ENCODE assay signal across 8 cellular contexts in the genomic region with DNA sequence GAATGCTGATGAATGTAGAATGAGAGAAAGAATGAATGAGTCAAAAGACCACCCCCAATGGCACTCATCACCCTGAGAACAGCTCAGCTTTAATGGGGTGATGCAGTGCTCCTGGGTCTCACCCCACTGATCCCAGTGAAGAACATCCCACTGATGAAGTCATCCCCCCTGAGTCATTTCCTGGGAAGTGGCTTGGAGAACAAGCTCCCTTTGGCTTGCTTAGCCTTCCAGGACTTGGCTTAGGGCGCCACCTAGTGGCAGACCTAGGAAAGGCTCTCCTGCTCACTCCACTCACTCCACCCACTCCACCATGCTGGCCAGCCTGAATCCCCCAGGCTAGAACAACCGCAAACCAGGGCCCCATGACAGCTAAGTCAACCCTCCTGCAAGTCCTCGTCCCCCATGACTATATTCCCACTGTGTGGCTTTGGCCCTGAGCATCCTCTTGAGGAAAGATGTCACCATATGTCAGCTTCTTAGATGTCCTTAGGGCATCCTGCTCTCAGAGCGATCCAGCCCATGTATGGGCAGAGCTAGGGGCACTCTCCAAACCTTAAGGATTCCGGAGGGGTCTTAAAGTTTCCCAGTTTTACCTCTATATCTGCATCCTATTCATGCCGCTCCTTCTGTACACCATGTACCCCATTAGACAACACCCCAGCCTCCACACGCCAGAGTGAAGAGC. TPM values are rescaled to one million over a fixed set of nuclear protein-coding genes. Genes with fewer than 3 reads are reported as not detected.
DNase-seq lines count a peak whose midpoint lies in the region; ATAC-seq and TF ChIP-seq lines count a peak whose summit lies in the region.

No MANE protein-coding gene starts in this region.

- TF ChIP-seq EP300 in esophagus muscularis mucosa (IDR thresholded peaks at IDR 0.05): no peak

- ATAC-seq in naive thymus-derived CD8-positive, alpha-beta T cell: no peak
- peak; percentile 66 for ATAC-seq in stimulated activated memory B cell treated with anti-CD40 and anti-IgM and Interleukin-4, amounts not matched to agents 10 μg/mL and 1 μg/mL and 100 μg/mL, for 72 hours
- ATAC-seq in HG03565 (IDR thresholded peaks at IDR 0.05; ENCODE audit: unreplicated experiment): no peak

- no peaks in the 10 kb centered on the region for H3K79me2 ChIP-seq in KMS-11 (ENCODE audit: insufficient read depth, low read depth)

- no peak overlapping the region for H3K9ac ChIP-seq in KMS-11

- H3K9me3 ChIP-seq in esophagus muscularis mucosa: no peaks in the 10 kb centered on the region

- intact Hi-C loops in esophagus muscularis mucosa (cut with DNase I): loop anchor here (1.0 to 10.0 kb wide), 2 partner anchors 102 to 142 kb away; no protein-coding TSS in a partner anchor

- H3K36me3 ChIP-seq in KMS-11 (ENCODE audit: insufficient read depth): no peaks in the 10 kb centered on the region
- no peaks in the 10 kb centered on the region for H3K36me3 ChIP-seq in esophagus muscularis mucosa

- peak overlapping the region; percentile 9 to 89 (median 69) for H3K27ac Mint-ChIP-seq in naive thymus-derived CD8-positive, alpha-beta T cell
- H3K27ac Mint-ChIP-seq in stimulated activated memory B cell treated with anti-CD40 and anti-IgM and Interleukin-4, amounts not matched to agents 10 μg/mL and 1 μg/mL and 100 μg/mL, for 72 hours: peak overlapping the region; percentile 21

- H3K27me3 ChIP-seq in KMS-11 (ENCODE audit: insufficient read depth, low read depth) (no peaks in the 10 kb centered on the region), esophagus muscularis mucosa (peaks cover 0 to 24% (median 0%) of the 10 kb centered on the region in 4 donors)

- no peak overlapping the region for H3K4me3 ChIP-seq in KMS-11 (IDR thresholded peaks at IDR 0.05; ENCODE audit: insufficient read depth, low read depth, low read length)
- no peak overlapping the region for H3K4me3 ChIP-seq in esophagus muscularis mucosa

- no peak overlapping the region for H3K4me2 ChIP-seq in KMS-11

- peaks cover 34 to 74% (median 67%) of the 10 kb centered on the region in 4 donors for H3K4me1 Mint-ChIP-seq in naive thymus-derived CD8-positive, alpha-beta T cell
- peaks cover 67% of the 10 kb centered on the region for H3K4me1 Mint-ChIP-seq in stimulated activated memory B cell treated with anti-CD40 and anti-IgM and Interleukin-4, amounts not matched to agents 10 μg/mL and 1 μg/mL and 100 μg/mL, for 72 hours

- no peak for TF ChIP-seq POLR2A in esophagus muscularis mucosa (IDR thresholded peaks at IDR 0.05; ENCODE audit: low read depth)

- H3K4me1 ChIP-seq in KMS-11 (ENCODE audit: low read depth, poor library complexity, severe bottlenecking): peaks cover 16% of the 10 kb centered on the region
- peaks cover 4 to 10% (median 6%) of the 10 kb centered on the region in 4 donors for H3K4me1 ChIP-seq in esophagus muscularis mucosa

- POLR2A ChIA-PET in naive thymus-derived CD8-positive, alpha-beta T cell (lab: Charles Lee): interaction anchor here (0.6 to 11.2 kb wide), 13 partner anchors 27 to 139 kb away, joined by 3 to 309 read pairs (median 6); partner anchors contain the start of gene IL10RA

- H3K4me3 Mint-ChIP-seq in naive thymus-derived CD8-positive, alpha-beta T cell: peak overlapping the region in 9 of 10 donors; percentile 26 to 82 (median 44)
- H3K4me3 Mint-ChIP-seq in stimulated activated memory B cell treated with anti-CD40 and anti-IgM and Interleukin-4, amounts not matched to agents 10 μg/mL and 1 μg/mL and 100 μg/mL, for 72 hours: no peak overlapping the region

- peak; percentile 99 for TF ChIP-seq CTCF in GM12872 (IDR thresholded peaks at IDR 0.05; ENCODE audit: insufficient read depth, low read depth, low read length)
- peak; percentile 85 for TF ChIP-seq CTCF in KMS-11 (conservative IDR thresholded peaks at IDR 0.05; ENCODE audit: low read depth, low read length)
- TF ChIP-seq CTCF in esophagus muscularis mucosa (IDR thresholded peaks at IDR 0.05): peak; percentile 97 to 98 (median 98)

- peaks cover 0 to 4% (median 0%) of the 10 kb centered on the region in 9 donors for H3K9me3 Mint-ChIP-seq in naive thymus-derived CD8-positive, alpha-beta T cell
- H3K9me3 Mint-ChIP-seq in stimulated activated memory B cell treated with anti-CD40 and anti-IgM and Interleukin-4, amounts not matched to agents 10 μg/mL and 1 μg/mL and 100 μg/mL, for 72 hours: no peaks in the 10 kb centered on the region

- peaks cover 0 to 5% (median 0%) of the 10 kb centered on the region in 3 donors for H3K36me3 Mint-ChIP-seq in naive thymus-derived CD8-positive, alpha-beta T cell
- H3K36me3 Mint-ChIP-seq in stimulated activated memory B cell treated with anti-CD40 and anti-IgM and Interleukin-4, amounts not matched to agents 10 μg/mL and 1 μg/mL and 100 μg/mL, for 72 hours: peaks cover 5% of the 10 kb centered on the region

- peaks cover 0 to 2% (median 0%) of the 10 kb centered on the region in 5 donors for H3K27me3 Mint-ChIP-seq in naive thymus-derived CD8-positive, alpha-beta T cell
- no peaks in the 10 kb centered on the region for H3K27me3 Mint-ChIP-seq in stimulated activated memory B cell treated with anti-CD40 and anti-IgM and Interleukin-4, amounts not matched to agents 10 μg/mL and 1 μg/mL and 100 μg/mL, for 72 hours

- H3K27ac ChIP-seq in KMS-11 (no peak overlapping the region), esophagus muscularis mucosa (replicated peaks in 1 of 4) (no peak overlapping the region)

- H2AFZ ChIP-seq in KMS-11 (ENCODE audit: low read depth): no peak overlapping the region

- no peaks in the 10 kb centered on the region for H4K20me1 ChIP-seq in KMS-11 (ENCODE audit: insufficient read depth)

- DNase-seq in OCI-M1 (lab: John Stamatoyannopoulos, UW) (peak; percentile 92), activated T-cell treated with anti-CD3 and anti-CD28 coated beads for 4 hours (peak; percentile 83), esophagus muscularis mucosa (ENCODE audit: extremely low spot score) (peak; percentile 96)
- DNase-seq in naive thymus-derived CD8-positive, alpha-beta T cell: peak; percentile 60 to 87 (median 78)

- WGBS in esophagus muscularis mucosa: 40% methylated on average over 7 of the region's 7 CpGs

RNA-seq across cellular contexts. Expression of gene TMPRSS13, which starts 17.8 kb away (rescaled TPM):
- not detected for total RNA-seq in esophagus muscularis mucosa
- 1 to 10 TPM; 4.8 to 9.2 TPM for total RNA-seq in naive thymus-derived CD8-positive, alpha-beta T cell
- polyA plus RNA-seq in naive thymus-derived CD8-positive, alpha-beta T cell: 1 to 10 TPM in 2 of 3 donors, under 1 TPM in 1; 0.05 to 1.5 (median 1.0) TPM

RNA-seq across cellular contexts. Expression of gene IL10RA, which starts 39.2 kb away (rescaled TPM):
- 10 to 100 TPM; 14.3 to 34.9 (median 20.9) TPM for total RNA-seq in esophagus muscularis mucosa
- total RNA-seq in naive thymus-derived CD8-positive, alpha-beta T cell: 100 to 1,000 TPM; 205 to 217 TPM
- 100 to 1,000 TPM in 2 of 3 donors, 10 to 100 TPM in 1; 99.2 to 185 (median 147) TPM for polyA plus RNA-seq in naive thymus-derived CD8-positive, alpha-beta T cell

Comparison
In these comparisons a context has a peak if more than half of its experiments do, and no peak if none do; other contexts are left out.
1. RNA of gene TMPRSS13, which starts 17.8 kb away (total RNA-seq): 4.8 to 9.2 TPM in naive thymus-derived CD8-positive, alpha-beta T cell; not detected in esophagus muscularis mucosa; every median in the first group is over 4 times any median in the second.
2. RNA of gene IL10RA, which starts 39.2 kb away (total RNA-seq): 205 to 217 TPM in naive thymus-derived CD8-positive, alpha-beta T cell; 14.3 to 34.9 TPM in esophagus muscularis mucosa; every median in the first group is over 4 times any median in the second.
3. Peak in every context shown above with its lines, with median percentiles within 50 percentile points of each other: CTCF ChIP-seq and DNase-seq.